1 cellular context compared by ENCODE assay signal in the genomic region with DNA sequence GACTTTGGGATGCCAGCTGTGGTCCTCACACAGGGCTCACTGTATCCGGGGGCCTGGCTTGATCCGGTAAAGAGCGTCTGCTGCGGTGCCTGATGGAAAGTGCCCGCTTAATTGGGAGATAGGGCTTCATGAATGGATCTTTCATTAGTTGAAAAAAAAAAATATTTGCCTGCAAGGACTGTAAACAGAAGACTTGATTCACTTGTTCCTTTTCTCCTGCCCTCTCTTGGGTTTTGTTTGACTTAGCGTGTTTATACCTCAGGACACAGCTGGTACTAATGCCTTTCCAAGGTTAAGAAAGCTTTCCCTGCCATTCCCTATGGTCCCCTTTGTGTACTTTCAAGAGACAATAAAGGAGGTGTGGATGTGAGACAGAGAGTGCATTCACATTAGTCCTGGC.
TF ChIP-seq lines count a peak whose summit lies in the region.

No MANE protein-coding gene starts in this region.

TF ChIP-seq in HepG2, 621 proteins besides CTCF, POLR2A, EP300 and RAD21 (continued from another document and continues in another):
- TF ChIP-seq, protein P1, sequence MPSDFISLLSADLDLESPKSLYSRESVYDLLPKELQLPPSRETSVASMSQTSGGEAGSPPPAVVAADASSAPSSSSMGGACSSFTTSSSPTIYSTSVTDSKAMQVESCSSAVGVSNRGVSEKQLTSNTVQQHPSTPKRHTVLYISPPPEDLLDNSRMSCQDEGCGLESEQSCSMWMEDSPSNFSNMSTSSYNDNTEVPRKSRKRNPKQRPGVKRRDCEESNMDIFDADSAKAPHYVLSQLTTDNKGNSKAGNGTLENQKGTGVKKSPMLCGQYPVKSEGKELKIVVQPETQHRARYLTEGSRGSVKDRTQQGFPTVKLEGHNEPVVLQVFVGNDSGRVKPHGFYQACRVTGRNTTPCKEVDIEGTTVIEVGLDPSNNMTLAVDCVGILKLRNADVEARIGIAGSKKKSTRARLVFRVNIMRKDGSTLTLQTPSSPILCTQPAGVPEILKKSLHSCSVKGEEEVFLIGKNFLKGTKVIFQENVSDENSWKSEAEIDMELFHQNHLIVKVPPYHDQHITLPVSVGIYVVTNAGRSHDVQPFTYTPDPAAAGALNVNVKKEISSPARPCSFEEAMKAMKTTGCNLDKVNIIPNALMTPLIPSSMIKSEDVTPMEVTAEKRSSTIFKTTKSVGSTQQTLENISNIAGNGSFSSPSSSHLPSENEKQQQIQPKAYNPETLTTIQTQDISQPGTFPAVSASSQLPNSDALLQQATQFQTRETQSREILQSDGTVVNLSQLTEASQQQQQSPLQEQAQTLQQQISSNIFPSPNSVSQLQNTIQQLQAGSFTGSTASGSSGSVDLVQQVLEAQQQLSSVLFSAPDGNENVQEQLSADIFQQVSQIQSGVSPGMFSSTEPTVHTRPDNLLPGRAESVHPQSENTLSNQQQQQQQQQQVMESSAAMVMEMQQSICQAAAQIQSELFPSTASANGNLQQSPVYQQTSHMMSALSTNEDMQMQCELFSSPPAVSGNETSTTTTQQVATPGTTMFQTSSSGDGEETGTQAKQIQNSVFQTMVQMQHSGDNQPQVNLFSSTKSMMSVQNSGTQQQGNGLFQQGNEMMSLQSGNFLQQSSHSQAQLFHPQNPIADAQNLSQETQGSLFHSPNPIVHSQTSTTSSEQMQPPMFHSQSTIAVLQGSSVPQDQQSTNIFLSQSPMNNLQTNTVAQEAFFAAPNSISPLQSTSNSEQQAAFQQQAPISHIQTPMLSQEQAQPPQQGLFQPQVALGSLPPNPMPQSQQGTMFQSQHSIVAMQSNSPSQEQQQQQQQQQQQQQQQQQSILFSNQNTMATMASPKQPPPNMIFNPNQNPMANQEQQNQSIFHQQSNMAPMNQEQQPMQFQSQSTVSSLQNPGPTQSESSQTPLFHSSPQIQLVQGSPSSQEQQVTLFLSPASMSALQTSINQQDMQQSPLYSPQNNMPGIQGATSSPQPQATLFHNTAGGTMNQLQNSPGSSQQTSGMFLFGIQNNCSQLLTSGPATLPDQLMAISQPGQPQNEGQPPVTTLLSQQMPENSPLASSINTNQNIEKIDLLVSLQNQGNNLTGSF (CRISPR knock-in tag; IDR thresholded peaks at IDR 0.05) = no peak
- no peak for TF ChIP-seq ZNF230 (CRISPR knock-in tag; IDR thresholded peaks at IDR 0.05)
- TF ChIP-seq ZNF335 (CRISPR knock-in tag; IDR thresholded peaks at IDR 0.05) = peak; percentile 55; the same call in 1 of the 2 replicates
- TF ChIP-seq RBAK (CRISPR knock-in tag; IDR thresholded peaks at IDR 0.05) = no peak
- TF ChIP-seq ZNF501 (CRISPR knock-in tag; IDR thresholded peaks at IDR 0.05) = no peak
- TF ChIP-seq ZNF788 (CRISPR knock-in tag; IDR thresholded peaks at IDR 0.05; ENCODE audit: borderline replicate concordance) = no peak
- TF ChIP-seq SOX6 (IDR thresholded peaks at IDR 0.05) = no peak
- peak; percentile 32; the same call in 1 of the 2 replicates for TF ChIP-seq SOX6 (CRISPR knock-in tag; IDR thresholded peaks at IDR 0.05)
- TF ChIP-seq ZNF3 (CRISPR knock-in tag; IDR thresholded peaks at IDR 0.05) = peak; percentile 40; the same call in 1 of the 2 replicates
- TF ChIP-seq, protein P2, sequence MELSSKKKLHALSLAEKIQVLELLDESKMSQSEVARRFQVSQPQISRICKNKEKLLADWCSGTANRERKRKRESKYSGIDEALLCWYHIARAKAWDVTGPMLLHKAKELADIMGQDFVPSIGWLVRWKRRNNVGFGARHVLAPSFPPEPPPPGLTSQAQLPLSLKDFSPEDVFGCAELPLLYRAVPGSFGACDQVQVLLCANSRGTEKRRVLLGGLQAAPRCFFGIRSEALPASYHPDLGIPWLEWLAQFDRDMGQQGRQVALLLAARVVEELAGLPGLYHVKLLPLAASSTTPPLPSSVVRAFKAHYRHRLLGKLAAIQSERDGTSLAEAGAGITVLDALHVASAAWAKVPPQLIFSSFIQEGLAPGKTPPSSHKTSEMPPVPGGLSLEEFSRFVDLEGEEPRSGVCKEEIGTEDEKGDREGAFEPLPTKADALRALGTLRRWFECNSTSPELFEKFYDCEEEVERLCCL (CRISPR knock-in tag; IDR thresholded peaks at IDR 0.05; ENCODE audit: borderline replicate concordance) = no peak
- TF ChIP-seq, protein P3, sequence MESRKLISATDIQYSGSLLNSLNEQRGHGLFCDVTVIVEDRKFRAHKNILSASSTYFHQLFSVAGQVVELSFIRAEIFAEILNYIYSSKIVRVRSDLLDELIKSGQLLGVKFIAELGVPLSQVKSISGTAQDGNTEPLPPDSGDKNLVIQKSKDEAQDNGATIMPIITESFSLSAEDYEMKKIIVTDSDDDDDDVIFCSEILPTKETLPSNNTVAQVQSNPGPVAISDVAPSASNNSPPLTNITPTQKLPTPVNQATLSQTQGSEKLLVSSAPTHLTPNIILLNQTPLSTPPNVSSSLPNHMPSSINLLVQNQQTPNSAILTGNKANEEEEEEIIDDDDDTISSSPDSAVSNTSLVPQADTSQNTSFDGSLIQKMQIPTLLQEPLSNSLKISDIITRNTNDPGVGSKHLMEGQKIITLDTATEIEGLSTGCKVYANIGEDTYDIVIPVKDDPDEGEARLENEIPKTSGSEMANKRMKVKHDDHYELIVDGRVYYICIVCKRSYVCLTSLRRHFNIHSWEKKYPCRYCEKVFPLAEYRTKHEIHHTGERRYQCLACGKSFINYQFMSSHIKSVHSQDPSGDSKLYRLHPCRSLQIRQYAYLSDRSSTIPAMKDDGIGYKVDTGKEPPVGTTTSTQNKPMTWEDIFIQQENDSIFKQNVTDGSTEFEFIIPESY (CRISPR knock-in tag; IDR thresholded peaks at IDR 0.05) = no peak
- TF ChIP-seq SIN3A (IDR thresholded peaks at IDR 0.05; ENCODE audit: borderline replicate concordance, low read depth, low read length) = no peak
- no peak for TF ChIP-seq ZC3H4 (CRISPR knock-in tag; IDR thresholded peaks at IDR 0.05; ENCODE audit: borderline replicate concordance)
- no peak for TF ChIP-seq PITX1 (CRISPR knock-in tag; IDR thresholded peaks at IDR 0.05)
- TF ChIP-seq SOX5 (CRISPR knock-in tag; IDR thresholded peaks at IDR 0.05; ENCODE audit: borderline replicate concordance) = 0 out of 2 replicates have a peak, but pooled peaks have one; percentile 11
- TF ChIP-seq, protein P4, sequence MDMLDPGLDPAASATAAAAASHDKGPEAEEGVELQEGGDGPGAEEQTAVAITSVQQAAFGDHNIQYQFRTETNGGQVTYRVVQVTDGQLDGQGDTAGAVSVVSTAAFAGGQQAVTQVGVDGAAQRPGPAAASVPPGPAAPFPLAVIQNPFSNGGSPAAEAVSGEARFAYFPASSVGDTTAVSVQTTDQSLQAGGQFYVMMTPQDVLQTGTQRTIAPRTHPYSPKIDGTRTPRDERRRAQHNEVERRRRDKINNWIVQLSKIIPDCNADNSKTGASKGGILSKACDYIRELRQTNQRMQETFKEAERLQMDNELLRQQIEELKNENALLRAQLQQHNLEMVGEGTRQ (IDR thresholded peaks at IDR 0.05; ENCODE audit: low read depth, low read length) = no peak
- TF ChIP-seq, protein P4 (CRISPR knock-in tag; IDR thresholded peaks at IDR 0.05; ENCODE audit: borderline replicate concordance) = no peak
- no peak for TF ChIP-seq BHLHE40 (IDR thresholded peaks at IDR 0.05; ENCODE audit: low read length)
- TF ChIP-seq FOXA3 (CRISPR knock-in tag; IDR thresholded peaks at IDR 0.05) = peak; percentile 46; the same call in 1 of the 2 replicates
- TF ChIP-seq, protein P5, sequence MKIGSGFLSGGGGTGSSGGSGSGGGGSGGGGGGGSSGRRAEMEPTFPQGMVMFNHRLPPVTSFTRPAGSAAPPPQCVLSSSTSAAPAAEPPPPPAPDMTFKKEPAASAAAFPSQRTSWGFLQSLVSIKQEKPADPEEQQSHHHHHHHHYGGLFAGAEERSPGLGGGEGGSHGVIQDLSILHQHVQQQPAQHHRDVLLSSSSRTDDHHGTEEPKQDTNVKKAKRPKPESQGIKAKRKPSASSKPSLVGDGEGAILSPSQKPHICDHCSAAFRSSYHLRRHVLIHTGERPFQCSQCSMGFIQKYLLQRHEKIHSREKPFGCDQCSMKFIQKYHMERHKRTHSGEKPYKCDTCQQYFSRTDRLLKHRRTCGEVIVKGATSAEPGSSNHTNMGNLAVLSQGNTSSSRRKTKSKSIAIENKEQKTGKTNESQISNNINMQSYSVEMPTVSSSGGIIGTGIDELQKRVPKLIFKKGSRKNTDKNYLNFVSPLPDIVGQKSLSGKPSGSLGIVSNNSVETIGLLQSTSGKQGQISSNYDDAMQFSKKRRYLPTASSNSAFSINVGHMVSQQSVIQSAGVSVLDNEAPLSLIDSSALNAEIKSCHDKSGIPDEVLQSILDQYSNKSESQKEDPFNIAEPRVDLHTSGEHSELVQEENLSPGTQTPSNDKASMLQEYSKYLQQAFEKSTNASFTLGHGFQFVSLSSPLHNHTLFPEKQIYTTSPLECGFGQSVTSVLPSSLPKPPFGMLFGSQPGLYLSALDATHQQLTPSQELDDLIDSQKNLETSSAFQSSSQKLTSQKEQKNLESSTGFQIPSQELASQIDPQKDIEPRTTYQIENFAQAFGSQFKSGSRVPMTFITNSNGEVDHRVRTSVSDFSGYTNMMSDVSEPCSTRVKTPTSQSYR (CRISPR knock-in tag; IDR thresholded peaks at IDR 0.05; ENCODE audit: borderline replicate concordance) = no peak
- no peak for TF ChIP-seq NR2F1 (CRISPR knock-in tag; IDR thresholded peaks at IDR 0.05)
- TF ChIP-seq HOXD1 (CRISPR knock-in tag; IDR thresholded peaks at IDR 0.05) = no peak
- no peak for TF ChIP-seq RFXANK (CRISPR knock-in tag; IDR thresholded peaks at IDR 0.05)
- TF ChIP-seq ESRRA (CRISPR knock-in tag; IDR thresholded peaks at IDR 0.05; ENCODE audit: low read depth) = no peak
- TF ChIP-seq, protein P6, sequence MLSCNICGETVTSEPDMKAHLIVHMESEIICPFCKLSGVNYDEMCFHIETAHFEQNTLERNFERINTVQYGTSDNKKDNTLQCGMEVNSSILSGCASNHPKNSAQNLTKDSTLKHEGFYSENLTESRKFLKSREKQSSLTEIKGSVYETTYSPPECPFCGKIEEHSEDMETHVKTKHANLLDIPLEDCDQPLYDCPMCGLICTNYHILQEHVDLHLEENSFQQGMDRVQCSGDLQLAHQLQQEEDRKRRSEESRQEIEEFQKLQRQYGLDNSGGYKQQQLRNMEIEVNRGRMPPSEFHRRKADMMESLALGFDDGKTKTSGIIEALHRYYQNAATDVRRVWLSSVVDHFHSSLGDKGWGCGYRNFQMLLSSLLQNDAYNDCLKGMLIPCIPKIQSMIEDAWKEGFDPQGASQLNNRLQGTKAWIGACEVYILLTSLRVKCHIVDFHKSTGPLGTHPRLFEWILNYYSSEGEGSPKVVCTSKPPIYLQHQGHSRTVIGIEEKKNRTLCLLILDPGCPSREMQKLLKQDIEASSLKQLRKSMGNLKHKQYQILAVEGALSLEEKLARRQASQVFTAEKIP (CRISPR knock-in tag; IDR thresholded peaks at IDR 0.05; ENCODE audit: borderline replicate concordance) = no peak
- no peak for TF ChIP-seq RXRB (CRISPR knock-in tag; IDR thresholded peaks at IDR 0.05; ENCODE audit: borderline replicate concordance)
- TF ChIP-seq SP140L (CRISPR knock-in tag; IDR thresholded peaks at IDR 0.05; ENCODE audit: borderline replicate concordance) = no peak
- TF ChIP-seq, protein P7, sequence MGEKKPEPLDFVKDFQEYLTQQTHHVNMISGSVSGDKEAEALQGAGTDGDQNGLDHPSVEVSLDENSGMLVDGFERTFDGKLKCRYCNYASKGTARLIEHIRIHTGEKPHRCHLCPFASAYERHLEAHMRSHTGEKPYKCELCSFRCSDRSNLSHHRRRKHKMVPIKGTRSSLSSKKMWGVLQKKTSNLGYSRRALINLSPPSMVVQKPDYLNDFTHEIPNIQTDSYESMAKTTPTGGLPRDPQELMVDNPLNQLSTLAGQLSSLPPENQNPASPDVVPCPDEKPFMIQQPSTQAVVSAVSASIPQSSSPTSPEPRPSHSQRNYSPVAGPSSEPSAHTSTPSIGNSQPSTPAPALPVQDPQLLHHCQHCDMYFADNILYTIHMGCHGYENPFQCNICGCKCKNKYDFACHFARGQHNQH (CRISPR knock-in tag; IDR thresholded peaks at IDR 0.05) = no peak
- TF ChIP-seq, protein P8, sequence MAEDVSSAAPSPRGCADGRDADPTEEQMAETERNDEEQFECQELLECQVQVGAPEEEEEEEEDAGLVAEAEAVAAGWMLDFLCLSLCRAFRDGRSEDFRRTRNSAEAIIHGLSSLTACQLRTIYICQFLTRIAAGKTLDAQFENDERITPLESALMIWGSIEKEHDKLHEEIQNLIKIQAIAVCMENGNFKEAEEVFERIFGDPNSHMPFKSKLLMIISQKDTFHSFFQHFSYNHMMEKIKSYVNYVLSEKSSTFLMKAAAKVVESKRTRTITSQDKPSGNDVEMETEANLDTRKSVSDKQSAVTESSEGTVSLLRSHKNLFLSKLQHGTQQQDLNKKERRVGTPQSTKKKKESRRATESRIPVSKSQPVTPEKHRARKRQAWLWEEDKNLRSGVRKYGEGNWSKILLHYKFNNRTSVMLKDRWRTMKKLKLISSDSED (CRISPR knock-in tag; IDR thresholded peaks at IDR 0.05) = no peak
- TF ChIP-seq ZNF496 (CRISPR knock-in tag; IDR thresholded peaks at IDR 0.05; ENCODE audit: insufficient replicate concordance) = no peak
- TF ChIP-seq ZMYM3 (CRISPR knock-in tag; IDR thresholded peaks at IDR 0.05) = no peak
- TF ChIP-seq JUNB (CRISPR knock-in tag; IDR thresholded peaks at IDR 0.05; ENCODE audit: borderline replicate concordance) = no peak
- no peak for TF ChIP-seq KDM2A (CRISPR knock-in tag; IDR thresholded peaks at IDR 0.05; ENCODE audit: borderline replicate concordance, low read depth)
- TF ChIP-seq CBX2 (IDR thresholded peaks at IDR 0.05; ENCODE audit: low read depth, low read length) = no peak
- TF ChIP-seq CBX2 (CRISPR knock-in tag; IDR thresholded peaks at IDR 0.05; ENCODE audit: low read depth) = no peak
- TF ChIP-seq, protein P9, sequence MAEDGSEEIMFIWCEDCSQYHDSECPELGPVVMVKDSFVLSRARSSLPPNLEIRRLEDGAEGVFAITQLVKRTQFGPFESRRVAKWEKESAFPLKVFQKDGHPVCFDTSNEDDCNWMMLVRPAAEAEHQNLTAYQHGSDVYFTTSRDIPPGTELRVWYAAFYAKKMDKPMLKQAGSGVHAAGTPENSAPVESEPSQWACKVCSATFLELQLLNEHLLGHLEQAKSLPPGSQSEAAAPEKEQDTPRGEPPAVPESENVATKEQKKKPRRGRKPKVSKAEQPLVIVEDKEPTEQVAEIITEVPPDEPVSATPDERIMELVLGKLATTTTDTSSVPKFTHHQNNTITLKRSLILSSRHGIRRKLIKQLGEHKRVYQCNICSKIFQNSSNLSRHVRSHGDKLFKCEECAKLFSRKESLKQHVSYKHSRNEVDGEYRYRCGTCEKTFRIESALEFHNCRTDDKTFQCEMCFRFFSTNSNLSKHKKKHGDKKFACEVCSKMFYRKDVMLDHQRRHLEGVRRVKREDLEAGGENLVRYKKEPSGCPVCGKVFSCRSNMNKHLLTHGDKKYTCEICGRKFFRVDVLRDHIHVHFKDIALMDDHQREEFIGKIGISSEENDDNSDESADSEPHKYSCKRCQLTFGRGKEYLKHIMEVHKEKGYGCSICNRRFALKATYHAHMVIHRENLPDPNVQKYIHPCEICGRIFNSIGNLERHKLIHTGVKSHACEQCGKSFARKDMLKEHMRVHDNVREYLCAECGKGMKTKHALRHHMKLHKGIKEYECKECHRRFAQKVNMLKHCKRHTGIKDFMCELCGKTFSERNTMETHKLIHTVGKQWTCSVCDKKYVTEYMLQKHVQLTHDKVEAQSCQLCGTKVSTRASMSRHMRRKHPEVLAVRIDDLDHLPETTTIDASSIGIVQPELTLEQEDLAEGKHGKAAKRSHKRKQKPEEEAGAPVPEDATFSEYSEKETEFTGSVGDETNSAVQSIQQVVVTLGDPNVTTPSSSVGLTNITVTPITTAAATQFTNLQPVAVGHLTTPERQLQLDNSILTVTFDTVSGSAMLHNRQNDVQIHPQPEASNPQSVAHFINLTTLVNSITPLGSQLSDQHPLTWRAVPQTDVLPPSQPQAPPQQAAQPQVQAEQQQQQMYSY (CRISPR knock-in tag; IDR thresholded peaks at IDR 0.05) = no peak
